Comparison of ENCODE assay signal across 7 cellular contexts in the genomic region with DNA sequence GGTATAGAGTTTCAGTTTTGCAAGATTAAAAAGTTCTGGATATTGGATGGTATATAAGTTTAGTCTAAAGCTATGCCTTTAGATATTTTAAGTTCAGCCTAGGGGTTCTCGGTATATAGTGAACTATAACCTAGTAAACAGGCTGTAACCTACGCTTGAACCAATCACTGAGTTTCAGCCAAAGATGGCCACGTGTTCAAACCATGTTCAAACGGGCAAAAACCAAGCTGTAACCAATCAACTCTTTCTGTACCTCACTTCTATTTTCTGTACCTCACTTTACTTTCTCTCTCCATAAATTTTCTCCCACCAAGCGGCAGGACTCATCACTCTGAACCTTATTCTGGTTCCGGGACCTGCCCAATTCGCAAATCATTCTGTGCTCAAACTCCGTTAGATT. TPM values are rescaled to one million over a fixed set of nuclear protein-coding genes. Genes with fewer than 3 reads are reported as not detected.
DNase-seq lines count a peak whose midpoint lies in the region; ATAC-seq and TF ChIP-seq lines count a peak whose summit lies in the region.

No MANE protein-coding gene starts in this region.

- WGBS in smooth muscle cell (ENCODE audit: low lambda C conversion rate), result 96% methylated on average over 8 of the region's 8 CpGs

- peak overlapping the region; percentile 71 for H3K9ac ChIP-seq in HCT116 (ENCODE audit: low read length)
- H3K9ac ChIP-seq in smooth muscle cell (ENCODE audit: low read depth), result no peak overlapping the region

- in situ Hi-C loops in SK-MEL-5 (cut with HindIII; ENCODE audit: low pct_unique_long_range_greater_than_20kb, low sequenced_read_pairs), result no loop called here

- RAD21 ChIA-PET in HCT116 (lab: Charles Lee; ENCODE audit: low non-redundant PET in 1 of 2, low total read pairs in 2 of 2, uncharacterized antibody in 2 of 2, unreplicated experiment in 2 of 2), result no interaction called here

- H3K4me3 ChIP-seq in HCT116 (replicated peaks in 1 of 2; ENCODE audit: low read depth in 1 of 2, low read length in 2 of 2), result peak overlapping the region; percentile 62 to 67
- peak overlapping the region; percentile 69 for H3K4me3 ChIP-seq in fibroblast of mammary gland (ENCODE audit: control insufficient read depth, low read depth, low read length)
- peak overlapping the region; percentile 62 for H3K4me3 ChIP-seq in smooth muscle cell

- intact Hi-C loops in HCT116 (cut with micrococcal nuclease), result loop anchor here (2.0 to 5.0 kb wide), 3 partner anchors 36 to 134 kb away; partner anchors contain the start of genes HELB and LLPH

- CTCF ChIA-PET in HCT116 (lab: Charles Lee), result interaction anchor here (1.1 to 2.2 kb wide), 6 partner anchors 9 to 241 kb away, joined by 4 to 17 read pairs (median 8); no protein-coding TSS in a partner anchor

- TF ChIP-seq POLR2A in HCT116 (IDR thresholded peaks at IDR 0.05; ENCODE audit: borderline replicate concordance, extremely low read depth, insufficient read depth, insufficient read length), result no peak

- H3K27ac ChIP-seq in HCT116 (ENCODE audit: low read depth, low read length), result peak overlapping the region; percentile 98
- H3K27ac ChIP-seq in smooth muscle cell (ENCODE audit: low read depth), result peak overlapping the region; percentile 88

- H3K79me2 ChIP-seq in HCT116 (ENCODE audit: insufficient read depth, low read length) (peaks cover 58% of the 10 kb centered on the region), smooth muscle cell (ENCODE audit: low read depth) (peaks cover 52% of the 10 kb centered on the region)

- no peaks in the 10 kb centered on the region for H4K20me1 ChIP-seq in HCT116 (ENCODE audit: insufficient read depth)
- no peaks in the 10 kb centered on the region for H4K20me1 ChIP-seq in smooth muscle cell (ENCODE audit: low read depth)

- no peak for DNase-seq in HCT116 (ENCODE audit: low read depth, low spot score)
- DNase-seq in SK-MEL-5 (ENCODE audit: low read depth, low spot score), result peak; percentile 37
- peak; percentile 46 for DNase-seq in fibroblast of mammary gland (ENCODE audit: low read depth)
- no peak for DNase-seq in smooth muscle cell (lab: John Stamatoyannopoulos, UW; ENCODE audit: unreplicated experiment)

- ATAC-seq in HCT116 (no peak), GM21737 (IDR thresholded peaks at IDR 0.05; ENCODE audit: unreplicated experiment) (no peak), HG03354 (IDR thresholded peaks at IDR 0.05; ENCODE audit: poor library complexity, severe bottlenecking, unreplicated experiment) (no peak), HG03097 (IDR thresholded peaks at IDR 0.05; ENCODE audit: low FRiP score, unreplicated experiment) (no peak)

- BruUV-seq in HCT116 (replicated peaks; lab: Mats Ljungman, UMichigan), result no TSS peak

- no peak overlapping the region for H2AFZ ChIP-seq in HCT116 (ENCODE audit: low read depth, low read length, poor library complexity, severe bottlenecking)
- H2AFZ ChIP-seq in smooth muscle cell (ENCODE audit: low read depth), result peak overlapping the region; percentile 56

- POLR2A ChIA-PET in HCT116 (lab: Charles Lee), result interaction anchor here (1.6 to 2.1 kb wide), 7 partner anchors 8 to 134 kb away, joined by 4 to 21 read pairs (median 9); partner anchors contain the start of genes HELB and LLPH

- H3F3A ChIP-seq in smooth muscle cell (ENCODE audit: low read depth), result peaks cover 11% of the 10 kb centered on the region

- H3K36me3 ChIP-seq in HCT116 (ENCODE audit: control insufficient read depth in 1 of 2, insufficient read depth in 2 of 2, low read length in 2 of 2), result peaks cover 0 to 16% of the 10 kb centered on the region in 2 experiments; a peak in 2 of 4 replicates
- H3K36me3 ChIP-seq in smooth muscle cell (ENCODE audit: low read depth), result peaks cover 3% of the 10 kb centered on the region

- H3K9me2 ChIP-seq in HCT116 (ENCODE audit: insufficient read depth), result no peaks in the 10 kb centered on the region

- TF ChIP-seq CTCF in HCT116 (IDR thresholded peaks at IDR 0.05 in 2 of 3, conservative IDR thresholded peaks at IDR 0.05 in 1 of 3; ENCODE audit: borderline replicate concordance in 1 of 3, insufficient read depth in 1 of 3, low read depth in 2 of 3, low read length in 2 of 3) (no peak), fibroblast of mammary gland (conservative IDR thresholded peaks at IDR 0.05; ENCODE audit: control insufficient read depth, insufficient read depth, low read depth, low read length) (no peak), smooth muscle cell (IDR thresholded peaks at IDR 0.05; ENCODE audit: borderline replicate concordance, insufficient read depth, poor library complexity, severe bottlenecking) (no peak)

- H3K9me3 ChIP-seq in HCT116 (ENCODE audit: control insufficient read depth in 1 of 2, insufficient read depth in 1 of 2, low read depth in 1 of 2, low read length in 2 of 2) (peaks cover 0 to 7% of the 10 kb centered on the region in 2 experiments; a peak in 2 of 4 replicates), smooth muscle cell (replicated peaks; ENCODE audit: low read depth) (no peaks in the 10 kb centered on the region)

- TF ChIP-seq RAD21 in HCT116 (IDR thresholded peaks at IDR 0.05; ENCODE audit: low read depth), result no peak

- H3K4me2 ChIP-seq in HCT116 (ENCODE audit: low read length) (peak overlapping the region; percentile 80), smooth muscle cell (peak overlapping the region; percentile 89)

- peaks cover 4 to 19% of the 10 kb centered on the region in 2 experiments for H3K4me1 ChIP-seq in HCT116 (ENCODE audit: control insufficient read depth in 1 of 2, insufficient read depth in 2 of 2, low read length in 2 of 2)
- H3K4me1 ChIP-seq in smooth muscle cell (ENCODE audit: low read depth), result peaks cover 6% of the 10 kb centered on the region

- H3K27me3 ChIP-seq in HCT116 (ENCODE audit: insufficient read depth, low read length) (no peaks in the 10 kb centered on the region), smooth muscle cell (ENCODE audit: low read depth) (no peaks in the 10 kb centered on the region)

TF ChIP-seq in HCT116, 20 proteins besides CTCF, POLR2A, EP300 and RAD21:
- TF ChIP-seq MAX (IDR thresholded peaks at IDR 0.05), result peak; percentile 74
- no peak for TF ChIP-seq TCF7L2 (IDR thresholded peaks at IDR 0.05; ENCODE audit: borderline replicate concordance, extremely low read depth, insufficient read depth, insufficient read length)
- no peak for TF ChIP-seq SIN3A (IDR thresholded peaks at IDR 0.05; ENCODE audit: low read depth)

RNA-seq across cellular contexts. Expression of gene TMBIM4, which starts 1.4 kb away (rescaled TPM):
- total RNA-seq in HCT116 (2021; ENCODE audit: unreplicated experiment) (51.1 TPM), smooth muscle cell (103 and 153 TPM in 2 replicates)
- 29.1 and 39.7 TPM in 2 replicates for polyA plus RNA-seq in HCT116 (2012)
- total RNA-seq in SK-MEL-5 (2014; rRNA removed; shearing (Covaris generic)), result 199 and 204 TPM in 2 replicates
- 208 and 273 TPM in 2 replicates for polyA plus RNA-seq in SK-MEL-5 (2015; cell fraction: cytosol; rRNA removed)
- 66.4 and 73.6 TPM in 2 replicates for polyA plus RNA-seq in SK-MEL-5 (2015; cell fraction: nucleus; rRNA removed)
- 93.3 and 97.9 TPM in 2 replicates for polyA plus RNA-seq in smooth muscle cell

RNA-seq across cellular contexts. Expression of gene IRAK3, which starts 20.6 kb away (rescaled TPM):
- total RNA-seq in HCT116 (2021; ENCODE audit: unreplicated experiment), result 0.12 TPM
- polyA plus RNA-seq in HCT116 (2012), result 0.01 and 0.03 TPM in 2 replicates
- not detected in 2 replicates for total RNA-seq in SK-MEL-5 (2014; rRNA removed; shearing (Covaris generic))
- not detected in 2 replicates for polyA plus RNA-seq in SK-MEL-5 (2015; cell fraction: cytosol; rRNA removed)
- not detected in 2 replicates for polyA plus RNA-seq in SK-MEL-5 (2015; cell fraction: nucleus; rRNA removed)
- 5.3 and 6.8 TPM in 2 replicates for total RNA-seq in smooth muscle cell
- polyA plus RNA-seq in smooth muscle cell, result 2.4 and 2.5 TPM in 2 replicates

RNA-seq across cellular contexts. Expression of gene LLPH, which starts 37.9 kb away (rescaled TPM):
- total RNA-seq in HCT116 (2021; ENCODE audit: unreplicated experiment) (45.6 TPM), smooth muscle cell (9.2 and 15.6 TPM in 2 replicates)
- 12.1 and 20.1 TPM in 2 replicates for polyA plus RNA-seq in HCT116 (2012)
- 43.1 and 47.3 TPM in 2 replicates for total RNA-seq in SK-MEL-5 (2014; rRNA removed; shearing (Covaris generic))
- 29.7 and 30.2 TPM in 2 replicates for polyA plus RNA-seq in SK-MEL-5 (2015; cell fraction: cytosol; rRNA removed)
- polyA plus RNA-seq in SK-MEL-5 (2015; cell fraction: nucleus; rRNA removed), result 5.7 and 6.9 TPM in 2 replicates
- 33.1 and 39.7 TPM in 2 replicates for polyA plus RNA-seq in smooth muscle cell

Comparison
In these comparisons a context has a peak if more than half of its experiments do, and no peak if none do; other contexts are left out.
1. DNase-seq: peak in SK-MEL-5 (single experiment) and fibroblast of mammary gland (single experiment); none in HCT116 (single experiment) and smooth muscle cell (single experiment).
2. Peak in every context shown above with its lines, with median percentiles within 50 percentile points of each other: H3K4me3 ChIP-seq.